Comparison of ENCODE assay signal across 1 cellular context in the genomic region with DNA sequence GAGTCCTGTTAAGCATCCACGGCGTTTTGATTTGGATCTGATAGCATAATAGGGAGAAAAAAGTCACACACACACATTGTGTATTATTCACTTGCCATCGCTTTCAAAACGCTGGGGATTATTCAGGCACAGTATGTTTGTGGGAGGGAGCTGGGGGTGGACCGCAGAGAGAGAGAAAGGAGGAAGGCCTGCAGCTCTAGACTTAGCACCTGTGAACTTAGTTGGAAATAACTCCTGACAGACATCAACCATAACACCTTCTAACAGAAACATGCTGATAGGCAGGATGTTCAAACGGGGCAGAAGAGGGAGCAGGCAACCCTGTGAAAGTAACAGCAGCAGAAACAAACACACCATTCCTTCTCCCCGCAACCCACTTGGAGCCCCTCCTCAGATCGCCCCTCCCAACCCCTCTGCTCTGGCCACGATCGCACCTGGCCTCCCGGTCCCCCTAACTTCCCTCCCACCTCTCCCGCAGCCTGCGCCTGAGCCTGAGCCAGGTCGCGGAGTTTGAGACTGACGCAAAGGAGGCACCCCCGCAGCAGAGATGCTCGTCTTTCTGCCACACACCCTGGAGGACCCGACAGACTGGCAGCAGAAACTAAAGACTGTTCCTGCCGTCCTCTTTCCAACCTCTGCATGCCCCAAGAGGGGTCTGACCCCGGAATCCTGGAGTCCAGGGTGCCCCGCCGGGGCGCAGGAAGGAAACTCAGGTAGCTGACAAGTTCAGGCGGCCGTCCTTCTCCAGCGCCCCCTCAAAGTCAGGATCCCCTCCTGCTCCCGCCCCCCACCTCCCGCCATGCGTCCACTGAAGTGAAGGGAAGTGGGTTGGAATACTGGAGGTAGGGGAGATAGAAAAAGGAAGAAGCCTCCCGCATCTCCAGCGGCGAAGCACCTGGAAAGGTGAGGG.
TF ChIP-seq lines count a peak whose summit lies in the region.

No MANE protein-coding gene starts in this region.

TF ChIP-seq in GM23338, 12 proteins besides CTCF, POLR2A, EP300 and RAD21 (continued from another document):
- TF ChIP-seq ZNF462 (CRISPR knock-in tag; IDR thresholded peaks at IDR 0.05) (no peak), ZNF114 (CRISPR knock-in tag; IDR thresholded peaks at IDR 0.05) (no peak), EZH2phosphoT487 (IDR thresholded peaks at IDR 0.05; ENCODE audit: unreplicated experiment) (no peak)
